Comparison of ENCODE assay signal across 1 cellular context in the genomic region with DNA sequence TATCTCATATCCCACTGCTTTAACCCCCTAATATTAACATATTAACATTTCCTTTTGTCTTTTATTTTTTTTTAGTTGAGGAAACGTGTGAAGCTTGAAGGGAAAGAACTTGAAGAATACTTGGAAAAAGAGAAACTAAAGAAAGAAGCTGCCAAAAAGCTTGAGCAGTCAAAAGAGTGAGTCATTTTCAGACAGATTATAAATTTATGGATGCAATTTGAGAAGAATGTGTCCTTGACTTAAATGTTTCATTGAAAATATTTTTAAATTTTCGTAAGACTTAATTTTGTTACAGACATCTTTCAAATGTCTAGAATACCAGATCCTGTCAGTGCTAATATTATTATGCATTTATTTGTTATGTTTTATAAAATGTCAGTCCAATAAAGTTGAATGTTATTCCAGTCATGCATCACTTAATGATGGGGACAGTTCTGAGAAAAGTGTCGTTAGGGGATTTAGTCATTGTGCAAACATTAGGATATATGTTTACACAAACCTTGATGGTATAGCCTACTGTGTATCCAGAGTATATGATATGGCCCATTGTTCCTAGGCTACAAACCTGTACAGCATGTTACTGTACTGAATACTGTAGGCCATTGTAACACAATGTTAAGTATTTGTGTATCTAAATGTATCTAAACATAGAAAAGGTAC.
TF ChIP-seq lines count a peak whose summit lies in the region.

No MANE protein-coding gene starts in this region.

TF ChIP-seq in HEK293, 187 proteins besides CTCF, POLR2A, EP300 and RAD21 (continued from another document):
- TF ChIP-seq, protein P1, sequence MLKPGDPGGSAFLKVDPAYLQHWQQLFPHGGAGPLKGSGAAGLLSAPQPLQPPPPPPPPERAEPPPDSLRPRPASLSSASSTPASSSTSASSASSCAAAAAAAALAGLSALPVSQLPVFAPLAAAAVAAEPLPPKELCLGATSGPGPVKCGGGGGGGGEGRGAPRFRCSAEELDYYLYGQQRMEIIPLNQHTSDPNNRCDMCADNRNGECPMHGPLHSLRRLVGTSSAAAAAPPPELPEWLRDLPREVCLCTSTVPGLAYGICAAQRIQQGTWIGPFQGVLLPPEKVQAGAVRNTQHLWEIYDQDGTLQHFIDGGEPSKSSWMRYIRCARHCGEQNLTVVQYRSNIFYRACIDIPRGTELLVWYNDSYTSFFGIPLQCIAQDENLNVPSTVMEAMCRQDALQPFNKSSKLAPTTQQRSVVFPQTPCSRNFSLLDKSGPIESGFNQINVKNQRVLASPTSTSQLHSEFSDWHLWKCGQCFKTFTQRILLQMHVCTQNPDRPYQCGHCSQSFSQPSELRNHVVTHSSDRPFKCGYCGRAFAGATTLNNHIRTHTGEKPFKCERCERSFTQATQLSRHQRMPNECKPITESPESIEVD (tag by site-specific recombination; IDR thresholded peaks at IDR 0.05) = peak; percentile 80; the same call in 1 of the 2 replicates
- 0 out of 2 replicates have a peak, but pooled peaks have one; percentile 26 for TF ChIP-seq ZNF2 (tag by site-specific recombination; IDR thresholded peaks at IDR 0.05)
- peak; percentile 83 for TF ChIP-seq ZNF639 (tag by site-specific recombination; IDR thresholded peaks at IDR 0.05)
- peak; percentile 51; the same call in 1 of the 2 replicates for TF ChIP-seq ZNF24 (tag by site-specific recombination; IDR thresholded peaks at IDR 0.05)
- peak; percentile 27; the same call in 1 of the 2 replicates for TF ChIP-seq ZNF394 (tag by site-specific recombination; IDR thresholded peaks at IDR 0.05; ENCODE audit: borderline replicate concordance)
- peak; percentile 72; the same call in 1 of the 2 replicates for TF ChIP-seq ZNF600 (tag by site-specific recombination; IDR thresholded peaks at IDR 0.05)
- TF ChIP-seq ZNF843 (tag by site-specific recombination; IDR thresholded peaks at IDR 0.05) = peak; percentile 25; the same call in 1 of the 2 replicates
- peak; percentile 47; the same call in 1 of the 2 replicates for TF ChIP-seq HIC1 (tag by site-specific recombination; IDR thresholded peaks at IDR 0.05)
- peak; percentile 50; the same call in 1 of the 2 replicates for TF ChIP-seq FEZF1 (tag by site-specific recombination; IDR thresholded peaks at IDR 0.05)
- 0 out of 2 replicates have a peak, but pooled peaks have one; percentile 22 for TF ChIP-seq KLF8 (tag by site-specific recombination; IDR thresholded peaks at IDR 0.05)
- no peak for TF ChIP-seq ZNF488 (tag by site-specific recombination; IDR thresholded peaks at IDR 0.05)
- TF ChIP-seq, protein P2, sequence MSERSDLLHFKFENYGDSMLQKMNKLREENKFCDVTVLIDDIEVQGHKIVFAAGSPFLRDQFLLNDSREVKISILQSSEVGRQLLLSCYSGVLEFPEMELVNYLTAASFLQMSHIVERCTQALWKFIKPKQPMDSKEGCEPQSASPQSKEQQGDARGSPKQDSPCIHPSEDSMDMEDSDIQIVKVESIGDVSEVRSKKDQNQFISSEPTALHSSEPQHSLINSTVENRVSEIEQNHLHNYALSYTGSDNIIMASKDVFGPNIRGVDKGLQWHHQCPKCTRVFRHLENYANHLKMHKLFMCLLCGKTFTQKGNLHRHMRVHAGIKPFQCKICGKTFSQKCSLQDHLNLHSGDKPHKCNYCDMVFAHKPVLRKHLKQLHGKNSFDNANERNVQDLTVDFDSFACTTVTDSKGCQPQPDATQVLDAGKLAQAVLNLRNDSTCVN (tag by site-specific recombination; optimal IDR thresholded peaks at IDR 0.05) = no peak
- TF ChIP-seq, protein P3, sequence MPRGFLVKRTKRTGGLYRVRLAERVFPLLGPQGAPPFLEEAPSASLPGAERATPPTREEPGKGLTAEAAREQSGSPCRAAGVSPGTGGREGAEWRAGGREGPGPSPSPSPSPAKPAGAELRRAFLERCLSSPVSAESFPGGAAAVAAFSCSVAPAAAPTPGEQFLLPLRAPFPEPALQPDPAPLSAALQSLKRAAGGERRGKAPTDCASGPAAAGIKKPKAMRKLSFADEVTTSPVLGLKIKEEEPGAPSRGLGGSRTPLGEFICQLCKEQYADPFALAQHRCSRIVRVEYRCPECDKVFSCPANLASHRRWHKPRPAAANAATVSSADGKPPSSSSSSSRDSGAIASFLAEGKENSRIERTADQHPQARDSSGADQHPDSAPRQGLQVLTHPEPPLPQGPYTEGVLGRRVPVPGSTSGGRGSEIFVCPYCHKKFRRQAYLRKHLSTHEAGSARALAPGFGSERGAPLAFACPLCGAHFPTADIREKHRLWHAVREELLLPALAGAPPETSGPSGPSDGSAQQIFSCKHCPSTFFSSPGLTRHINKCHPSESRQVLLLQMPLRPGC (tag by site-specific recombination; IDR thresholded peaks at IDR 0.05) = peak; percentile 51
- no peak for TF ChIP-seq ZNF341 (tag by site-specific recombination; IDR thresholded peaks at IDR 0.05; ENCODE audit: low read depth)
- peak; percentile 73 for TF ChIP-seq ZNF629 (tag by site-specific recombination; IDR thresholded peaks at IDR 0.05)
- no peak for TF ChIP-seq ZNF48 (tag by site-specific recombination; IDR thresholded peaks at IDR 0.05)
- TF ChIP-seq YY1 (tag by site-specific recombination; IDR thresholded peaks at IDR 0.05) = no peak
- TF ChIP-seq SP2 (tag by site-specific recombination; IDR thresholded peaks at IDR 0.05) = 0 out of 2 replicates have a peak, but pooled peaks have one; percentile 7
- TF ChIP-seq ZNF560 (tag by site-specific recombination; IDR thresholded peaks at IDR 0.05; ENCODE audit: borderline replicate concordance) = no peak
- TF ChIP-seq SP7 (tag by site-specific recombination; IDR thresholded peaks at IDR 0.05) = peak; percentile 86
- TF ChIP-seq ZNF549 (tag by site-specific recombination; IDR thresholded peaks at IDR 0.05) = no peak
- TF ChIP-seq ZNF211 (tag by site-specific recombination; IDR thresholded peaks at IDR 0.05; ENCODE audit: low read depth) = peak; percentile 81
- no peak for TF ChIP-seq ZNF596 (tag by site-specific recombination; IDR thresholded peaks at IDR 0.05)
- peak; percentile 90 for TF ChIP-seq MZF1 (tag by site-specific recombination; IDR thresholded peaks at IDR 0.05; ENCODE audit: borderline replicate concordance)
- TF ChIP-seq, protein P4, sequence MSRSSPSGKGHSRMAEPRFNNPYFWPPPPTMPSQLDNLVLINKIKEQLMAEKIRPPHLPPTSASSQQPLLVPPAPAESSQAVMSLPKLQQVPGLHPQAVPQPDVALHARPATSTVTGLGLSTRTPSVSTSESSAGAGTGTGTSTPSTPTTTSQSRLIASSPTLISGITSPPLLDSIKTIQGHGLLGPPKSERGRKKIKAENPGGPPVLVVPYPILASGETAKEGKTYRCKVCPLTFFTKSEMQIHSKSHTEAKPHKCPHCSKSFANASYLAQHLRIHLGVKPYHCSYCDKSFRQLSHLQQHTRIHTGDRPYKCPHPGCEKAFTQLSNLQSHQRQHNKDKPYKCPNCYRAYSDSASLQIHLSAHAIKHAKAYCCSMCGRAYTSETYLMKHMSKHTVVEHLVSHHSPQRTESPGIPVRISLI (tag by site-specific recombination; IDR thresholded peaks at IDR 0.05) = no peak
- peak; percentile 78 for TF ChIP-seq BCL11A (tag by site-specific recombination; IDR thresholded peaks at IDR 0.05; ENCODE audit: low read depth)
- TF ChIP-seq, protein P5, sequence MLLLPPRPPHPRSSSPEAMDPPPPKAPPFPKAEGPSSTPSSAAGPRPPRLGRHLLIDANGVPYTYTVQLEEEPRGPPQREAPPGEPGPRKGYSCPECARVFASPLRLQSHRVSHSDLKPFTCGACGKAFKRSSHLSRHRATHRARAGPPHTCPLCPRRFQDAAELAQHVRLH (tag by site-specific recombination; IDR thresholded peaks at IDR 0.05) = no peak
- TF ChIP-seq ZNF354C (tag by site-specific recombination; IDR thresholded peaks at IDR 0.05; ENCODE audit: borderline replicate concordance, low read depth) = no peak
- TF ChIP-seq, protein P6, sequence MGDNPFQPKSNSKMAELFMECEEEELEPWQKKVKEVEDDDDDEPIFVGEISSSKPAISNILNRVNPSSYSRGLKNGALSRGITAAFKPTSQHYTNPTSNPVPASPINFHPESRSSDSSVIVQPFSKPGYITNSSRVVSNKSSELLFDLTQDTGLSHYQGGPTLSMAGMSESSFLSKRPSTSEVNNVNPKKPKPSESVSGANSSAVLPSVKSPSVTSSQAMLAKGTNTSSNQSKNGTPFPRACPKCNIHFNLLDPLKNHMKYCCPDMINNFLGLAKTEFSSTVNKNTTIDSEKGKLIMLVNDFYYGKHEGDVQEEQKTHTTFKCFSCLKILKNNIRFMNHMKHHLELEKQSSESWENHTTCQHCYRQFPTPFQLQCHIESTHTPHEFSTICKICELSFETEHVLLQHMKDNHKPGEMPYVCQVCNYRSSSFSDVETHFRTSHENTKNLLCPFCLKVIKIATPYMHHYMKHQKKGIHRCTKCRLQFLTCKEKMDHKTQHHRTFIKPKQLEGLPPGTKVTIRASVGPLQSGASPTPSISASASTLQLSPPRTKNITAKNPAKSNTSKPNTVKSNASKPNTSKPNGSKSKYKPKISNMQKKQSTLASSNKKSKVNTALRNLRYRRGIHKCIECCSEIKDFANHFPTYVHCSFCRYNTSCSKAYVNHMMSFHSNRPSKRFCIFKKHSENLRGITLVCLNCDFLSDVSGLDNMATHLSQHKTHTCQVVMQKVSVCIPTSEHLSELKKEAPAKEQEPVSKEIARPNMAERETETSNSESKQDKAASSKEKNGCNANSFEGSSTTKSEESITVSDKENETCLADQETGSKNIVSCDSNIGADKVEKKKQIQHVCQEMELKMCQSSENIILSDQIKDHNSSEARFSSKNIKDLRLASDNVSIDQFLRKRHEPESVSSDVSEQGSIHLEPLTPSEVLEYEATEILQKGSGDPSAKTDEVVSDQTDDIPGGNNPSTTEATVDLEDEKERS (tag by site-specific recombination; IDR thresholded peaks at IDR 0.05) = no peak
- TF ChIP-seq ZNF157 (tag by site-specific recombination; IDR thresholded peaks at IDR 0.05) = no peak
- no peak for TF ChIP-seq ZBTB20 (tag by site-specific recombination; IDR thresholded peaks at IDR 0.05)
- TF ChIP-seq ZBTB44 (tag by site-specific recombination; IDR thresholded peaks at IDR 0.05) = peak; percentile 57; the same call in 1 of the 2 replicates
- 0 out of 2 replicates have a peak, but pooled peaks have one; percentile 47 for TF ChIP-seq ZNF184 (tag by site-specific recombination; IDR thresholded peaks at IDR 0.05)
- TF ChIP-seq ZNF677 (tag by site-specific recombination; IDR thresholded peaks at IDR 0.05) = no peak
- TF ChIP-seq ZEB2 (tag by site-specific recombination; IDR thresholded peaks at IDR 0.05) = peak; percentile 23; the same call in 1 of the 2 replicates
- TF ChIP-seq HOXC10 (CRISPR knock-in tag; IDR thresholded peaks at IDR 0.05) = no peak
- peak; percentile 83 for TF ChIP-seq OSR2 (tag by site-specific recombination; IDR thresholded peaks at IDR 0.05)
TF ChIP-seq in HEK293: peak in this region for 23.
